20 cellular contexts compared by ENCODE assay signal in genomic region chr16:11001611-11002010, GRCh38. TPM values are rescaled to one million over a fixed set of nuclear protein-coding genes. Genes with fewer than 3 reads are reported as not detected.
DNase-seq lines count a peak whose midpoint lies in the region; ATAC-seq, FAIRE-seq and TF ChIP-seq lines count a peak whose summit lies in the region.
"Had no signal": no experiment of that assay in that cellular context is flagged by ENCODE, and none has a peak within 500 bp of the region (broad histone marks: within the 10 kb centered on the region; RNA-seq: fewer than 3 reads in every experiment).

No MANE protein-coding gene starts in this region.

- peaks cover 0 to 13% (median 0%) of the 10 kb centered on the region in 3 donors for H3K36me3 ChIP-seq in Peyer's patch
- peaks cover 0 to 15% (median 5%) of the 10 kb centered on the region in 4 donors for H3K36me3 ChIP-seq in right lobe of liver
- peaks cover 3 to 8% of the 10 kb centered on the region in 2 donors for H3K36me3 ChIP-seq in small intestine (ENCODE audit: control insufficient read depth in 2 of 2, insufficient read depth in 2 of 2, low read length in 2 of 2)
- H3K36me3 ChIP-seq: HAP-1 had no signal

- H3K4me3 ChIP-seq in Peyer's patch (no peak overlapping the region), right lobe of liver (no peak overlapping the region), small intestine (ENCODE audit: low read depth in 1 of 2, low read length in 2 of 2) (no peak overlapping the region)
- H3K4me3 ChIP-seq: HAP-1 had no signal

- H3K4me1 ChIP-seq in Peyer's patch (peaks cover 0 to 4% (median 0%) of the 10 kb centered on the region in 4 donors), right lobe of liver (peaks cover 0 to 10% (median 0%) of the 10 kb centered on the region in 4 donors), small intestine (ENCODE audit: control insufficient read depth in 2 of 2, insufficient read depth in 1 of 2, low read depth in 1 of 2, low read length in 1 of 2) (peaks cover 0 to 8% of the 10 kb centered on the region in 2 donors)
- H3K4me1 ChIP-seq: HAP-1 had no signal

- ATAC-seq in left lobe of liver = peak; percentile 77
- ATAC-seq in right lobe of liver = peak; percentile 27 to 59 (median 45)
- ATAC-seq in GM21528 (IDR thresholded peaks at IDR 0.05; ENCODE audit: low FRiP score, unreplicated experiment) = no peak
- ATAC-seq in HG03439 (IDR thresholded peaks at IDR 0.05; ENCODE audit: unreplicated experiment) = no peak

- FAIRE-seq in small intestine (lab: Jason Lieb, UNC) = no peak
- FAIRE-seq: GM12891, GM19239, H54 had no signal

- H3K9me3 ChIP-seq in Peyer's patch (no peaks in the 10 kb centered on the region), right lobe of liver (no peaks in the 10 kb centered on the region), small intestine (ENCODE audit: control insufficient read depth, low read depth) (no peaks in the 10 kb centered on the region)
- H3K9me3 ChIP-seq: HAP-1 had no signal

- TF ChIP-seq CTCF in Peyer's patch (IDR thresholded peaks at IDR 0.05) = no peak
- TF ChIP-seq CTCF in right lobe of liver (IDR thresholded peaks at IDR 0.05) = no peak

- H3K27me3 ChIP-seq in Peyer's patch = no peaks in the 10 kb centered on the region
- H3K27me3 ChIP-seq in right lobe of liver = no peaks in the 10 kb centered on the region
- H3K27me3 ChIP-seq in small intestine (ENCODE audit: control insufficient read depth in 2 of 2, insufficient read depth in 2 of 2, low read length in 2 of 2) = no peaks in the 10 kb centered on the region

- H3K27ac ChIP-seq in Peyer's patch (peak overlapping the region in 1 of 4 donors; percentile 42), right lobe of liver (no peak overlapping the region), small intestine (ENCODE audit: low read depth in 1 of 2, low read length in 1 of 2) (peak overlapping the region; percentile 36 to 72)

- WGBS in right lobe of liver (ENCODE audit: insufficient coverage, low coverage, low lambda C conversion rate, missing lambda C conversion rate) = 78% methylated on average over 6 of the region's 7 CpGs
- 15 to 71% (median 44%) methylated on average over 7 of the region's 7 CpGs for WGBS in small intestine, 3 donors

- peak in 2 of 3 donors; percentile 65 to 75 for DNase-seq in Peyer's patch
- no peak for DNase-seq in left lobe of liver (ENCODE audit: low spot score)
- DNase-seq in right lobe of liver = no peak
- peak; percentile 88 for DNase-seq in small intestine
- no peak for DNase-seq in SW480 (ENCODE audit: low spot score)
- DNase-seq: C1 segment of cervical spinal cord; Calu3; CD4-positive, alpha-beta memory T cell; COR-L47; DMS53; DMS79 treated with DMSO at 0.1 percent for 48 hours; GF-D8; GOT3; HFFc6 had no signal

- intact Hi-C loops in right lobe of liver (cut with DNase I) = no loop called here

- TF ChIP-seq POLR2A in Peyer's patch (IDR thresholded peaks at IDR 0.05) = no peak
- TF ChIP-seq POLR2A in right lobe of liver (IDR thresholded peaks at IDR 0.05) = no peak

RNA-seq across cellular contexts. Expression of gene CLEC16A, which starts 57.2 kb away (rescaled TPM):
- total RNA-seq in Peyer's patch (100 to 1,000 TPM in 1 of 4 donors, 10 to 100 TPM in 3; 37.8 to 139 (median 64.3) TPM), left lobe of liver (21.6 TPM), right lobe of liver (10 to 100 TPM; 15.2 to 25.9 (median 19.8) TPM)
- polyA plus RNA-seq in small intestine = 10 to 100 TPM; 13.2 to 23.5 (median 14.9) TPM

RNA-seq across cellular contexts. Expression of gene DEXI, which starts 59.3 kb away (rescaled TPM):
- total RNA-seq in Peyer's patch (10 to 100 TPM; 39.8 to 69.3 (median 60.9) TPM), left lobe of liver (66.8 TPM), right lobe of liver (10 to 100 TPM; 35.8 to 93.8 (median 54.1) TPM)
- polyA plus RNA-seq in small intestine = 10 to 100 TPM; 23.0 to 28.8 (median 23.7) TPM

Comparison
In these comparisons a context has a peak if more than half of its experiments do, and no peak if none do; other contexts are left out.
1. DNase-seq: peak in Peyer's patch (2 of 3) and small intestine (single experiment); none in left lobe of liver (single experiment), right lobe of liver (0 of 3) and SW480 (single experiment).
2. H3K27ac ChIP-seq: peak in small intestine (2 of 2); none in right lobe of liver (0 of 3).
3. ATAC-seq: peak in left lobe of liver (single experiment) and right lobe of liver (4 of 4); none in GM21528 (single experiment) and HG03439 (single experiment).